Comparison of ENCODE assay signal across 39 cellular contexts in genomic region chr10:70976063-70976462, GRCh38.
"Had no signal": no experiment of that assay in that cellular context is flagged by ENCODE, and none has a peak within 500 bp of the region (broad histone marks: within the 10 kb centered on the region; RNA-seq: fewer than 3 reads in every experiment).

No MANE protein-coding gene starts in this region.

- H3K36me3 ChIP-seq: adrenal gland, ascending aorta, brain microvascular endothelial cell, breast epithelium, cardiac muscle cell had no signal

- H3K9me3 ChIP-seq: adrenal gland, body of pancreas had no signal

- H3K36me3 Mint-ChIP-seq: activated naive CD4-positive, alpha-beta T cell treated with anti-CD3 and anti-CD28 coated beads, Interleukin-2, amount 10 ng/mL, durations not matched to agents 7 days and 5 days; activated naive CD4-positive, alpha-beta T cell treated with anti-CD3 and anti-CD28 coated beads, Interleukin-2, amount 50 U/mL, for 72 hours; activated naive CD8-positive, alpha-beta T cell; activated naive CD8-positive, alpha-beta T cell treated with anti-CD3 and anti-CD28 coated beads for 36 hours; activated naive CD8-positive, alpha-beta T cell treated with anti-CD3 and anti-CD28 coated beads, Interleukin-2, amount 10 ng/mL, durations not matched to agents 7 days and 5 days; brain had no signal

- DNase-seq: activated effector memory CD4-positive, alpha-beta T cell treated with anti-CD3 and anti-CD28 coated beads, Interleukin-2, amount 50 U/mL, for 16 hours; activated effector memory CD4-positive, alpha-beta T cell treated with Interleukin-2 at 50 U/mL for 16 hours; activated gamma-delta T cell; activated gamma-delta T cell treated with Interleukin-2 at 50 U/mL for 16 hours; activated naive CD4-positive, alpha-beta T cell treated with anti-CD3 and anti-CD28 coated beads for 36 hours; activated naive CD4-positive, alpha-beta T cell treated with anti-CD3 and anti-CD28 coated beads, Interleukin-2, amount 10 ng/mL, durations not matched to agents 7 days and 5 days; activated naive CD4-positive, alpha-beta T cell treated with anti-CD3 and anti-CD28 coated beads, Interleukin-2, amount 50 U/mL, for 16 hours; activated naive CD4-positive, alpha-beta T cell treated with Interleukin-2 at 50 U/mL for 16 hours; activated naive CD8-positive, alpha-beta T cell treated with anti-CD3 and anti-CD28 coated beads for 36 hours; activated naive CD8-positive, alpha-beta T cell treated with anti-CD3 and anti-CD28 coated beads, Interleukin-2, amount 10 ng/mL, durations not matched to agents 7 days and 5 days; activated naive CD8-positive, alpha-beta T cell treated with anti-CD3 and anti-CD28 coated beads, Interleukin-2, amount 50 U/mL, for 24 hours; activated T-cell treated with anti-CD3 and anti-CD28 coated beads for 4 hours; activated T-cell treated with anti-CD3 and anti-CD28 coated beads, Interleukin-2, amount 50 U/mL, for 1 hour; activated T-cell treated with anti-CD3 and anti-CD28 coated beads, Interleukin-2, amount 50 U/mL, for 24 hours; activated T-cell treated with anti-CD3 and anti-CD28 coated beads, Interleukin-2, amount 50 U/mL, for 4 hours; activated T-cell treated with anti-CD3 and anti-CD28 coated beads, Interleukin-2, amount 50 U/mL, for 48 hours; activated T-cell treated with anti-CD3 and anti-CD28 coated beads, Interleukin-2, amount 50 U/mL, for 72 hours; adrenal gland; amniotic stem cell; amygdala; anterior cingulate cortex; aorta; body of pancreas; brain microvascular endothelial cell; caudate nucleus; central memory CD4-positive, alpha-beta T cell; cerebellar nuclear complex had no signal

- H3K4me1 ChIP-seq: adrenal gland, ascending aorta, body of pancreas, breast epithelium had no signal

- H3K4me1 Mint-ChIP-seq: activated naive CD4-positive, alpha-beta T cell treated with anti-CD3 and anti-CD28 coated beads, Interleukin-2, amount 10 ng/mL, durations not matched to agents 7 days and 5 days; activated naive CD8-positive, alpha-beta T cell treated with anti-CD3 and anti-CD28 coated beads for 36 hours; activated naive CD8-positive, alpha-beta T cell treated with anti-CD3 and anti-CD28 coated beads, Interleukin-2, amount 10 ng/mL, durations not matched to agents 7 days and 5 days; activated naive CD8-positive, alpha-beta T cell treated with anti-CD3 and anti-CD28 coated beads, Interleukin-2, amount 50 U/mL, for 24 hours; activated T-helper 17 cell treated with anti-CD3 and anti-CD28 coated beads, Interleukin-2, amount 50 U/mL, for 72 hours; brain; central memory CD8-positive, alpha-beta T cell had no signal

- H3K4me3 ChIP-seq: adrenal gland, ascending aorta, body of pancreas, breast epithelium, cardiac muscle cell had no signal

- H3K9me3 Mint-ChIP-seq: activated naive CD4-positive, alpha-beta T cell treated with anti-CD3 and anti-CD28 coated beads, Interleukin-2, amount 10 ng/mL, durations not matched to agents 7 days and 5 days; activated naive CD4-positive, alpha-beta T cell treated with anti-CD3 and anti-CD28 coated beads, Interleukin-2, amount 50 U/mL, for 72 hours; activated naive CD8-positive, alpha-beta T cell treated with anti-CD3 and anti-CD28 coated beads for 36 hours; activated naive CD8-positive, alpha-beta T cell treated with anti-CD3 and anti-CD28 coated beads, Interleukin-2, amount 50 U/mL, for 24 hours; activated T-cell treated with anti-CD3 and anti-CD28 coated beads, Interleukin-2, amount 50 U/mL, for 72 hours; activated T-helper 17 cell treated with anti-CD3 and anti-CD28 coated beads, Interleukin-2, amount 50 U/mL, for 72 hours; activated T-helper 2 cell treated with anti-CD3 and anti-CD28 coated beads, Interferon-gamma antibody, Interleukin-2, Interleukin-4, amounts not matched to agents 10 μg/mL and 5 μg/mL and 100 μg/mL, durations not matched to agents 14 hours and 24 hours and 36 hours; central memory CD8-positive, alpha-beta T cell had no signal

- H3K27ac ChIP-seq: adrenal gland, ascending aorta, body of pancreas, brain microvascular endothelial cell, breast epithelium, cardiac muscle cell had no signal

- FAIRE-seq: astrocyte, bronchial epithelial cell had no signal

- H3K27me3 ChIP-seq: adrenal gland, ascending aorta, body of pancreas, brain microvascular endothelial cell, breast epithelium, cardiac muscle cell had no signal

- H3K27ac Mint-ChIP-seq: activated naive CD4-positive, alpha-beta T cell treated with anti-CD3 and anti-CD28 coated beads for 36 hours; activated naive CD4-positive, alpha-beta T cell treated with anti-CD3 and anti-CD28 coated beads, Interleukin-2, amount 10 ng/mL, durations not matched to agents 7 days and 5 days; activated naive CD4-positive, alpha-beta T cell treated with anti-CD3 and anti-CD28 coated beads, Interleukin-2, amount 50 U/mL, for 72 hours; activated naive CD8-positive, alpha-beta T cell; activated naive CD8-positive, alpha-beta T cell treated with anti-CD3 and anti-CD28 coated beads for 36 hours; activated naive CD8-positive, alpha-beta T cell treated with anti-CD3 and anti-CD28 coated beads, Interleukin-2, amount 10 ng/mL, durations not matched to agents 7 days and 5 days; activated naive CD8-positive, alpha-beta T cell treated with anti-CD3 and anti-CD28 coated beads, Interleukin-2, amount 50 U/mL, for 24 hours; activated T-cell treated with anti-CD3 and anti-CD28 coated beads, Interleukin-2, amount 50 U/mL, for 24 hours; activated T-cell treated with anti-CD3 and anti-CD28 coated beads, Interleukin-2, amount 50 U/mL, for 72 hours; activated T-helper 1 cell treated with anti-CD3 and anti-CD28 coated beads, Interleukin-12 subunit alpha, Interleukin-12 subunit beta, Interleukin-2, Interleukin-4 antibody, amounts not matched to agents 30 ng/mL and 10 ng/mL and 1 ng/mL, durations not matched to agents 14 hours and 24 hours and 36 hours; activated T-helper 17 cell treated with anti-CD3 and anti-CD28 coated beads, Interleukin-2, amount 50 U/mL, for 72 hours; activated T-helper 2 cell treated with anti-CD3 and anti-CD28 coated beads, Interferon-gamma antibody, Interleukin-2, Interleukin-4, amounts not matched to agents 10 μg/mL and 5 μg/mL and 100 μg/mL, durations not matched to agents 14 hours and 24 hours and 36 hours; brain had no signal

- H3K4me3 Mint-ChIP-seq: activated naive CD4-positive, alpha-beta T cell treated with anti-CD3 and anti-CD28 coated beads for 36 hours; activated naive CD4-positive, alpha-beta T cell treated with anti-CD3 and anti-CD28 coated beads, Interleukin-2, amount 10 ng/mL, durations not matched to agents 7 days and 5 days; activated naive CD8-positive, alpha-beta T cell; activated naive CD8-positive, alpha-beta T cell treated with anti-CD3 and anti-CD28 coated beads for 36 hours; activated naive CD8-positive, alpha-beta T cell treated with anti-CD3 and anti-CD28 coated beads, Interleukin-2, amount 10 ng/mL, durations not matched to agents 7 days and 5 days; activated naive CD8-positive, alpha-beta T cell treated with anti-CD3 and anti-CD28 coated beads, Interleukin-2, amount 50 U/mL, for 24 hours; activated T-cell treated with anti-CD3 and anti-CD28 coated beads, Interleukin-2, amount 50 U/mL, for 24 hours; activated T-cell treated with anti-CD3 and anti-CD28 coated beads, Interleukin-2, amount 50 U/mL, for 4 hours; activated T-cell treated with anti-CD3 and anti-CD28 coated beads, Interleukin-2, amount 50 U/mL, for 72 hours; activated T-helper 1 cell treated with anti-CD3 and anti-CD28 coated beads, Interleukin-12 subunit alpha, Interleukin-12 subunit beta, Interleukin-2, Interleukin-4 antibody, amounts not matched to agents 30 ng/mL and 10 ng/mL and 1 ng/mL, durations not matched to agents 14 hours and 24 hours and 36 hours; activated T-helper 17 cell treated with anti-CD3 and anti-CD28 coated beads, Interleukin-2, amount 50 U/mL, for 72 hours; brain; central memory CD8-positive, alpha-beta T cell had no signal

- ATAC-seq: activated naive CD4-positive, alpha-beta T cell treated with anti-CD3 and anti-CD28 coated beads, Interleukin-2, amount 50 U/mL, for 72 hours; activated naive CD8-positive, alpha-beta T cell treated with anti-CD3 and anti-CD28 coated beads, Interleukin-2, amount 50 U/mL, for 24 hours; activated T-cell treated with anti-CD3 and anti-CD28 coated beads, Interleukin-2, amount 50 U/mL, for 4 hours; activated T-cell treated with anti-CD3 and anti-CD28 coated beads, Interleukin-2, amount 50 U/mL, for 72 hours; activated T-helper 17 cell treated with anti-CD3 and anti-CD28 coated beads, Interleukin-2, amount 50 U/mL, for 72 hours; body of pancreas had no signal
